Comparison of ENCODE assay signal across 7 cellular contexts in the genomic region with DNA sequence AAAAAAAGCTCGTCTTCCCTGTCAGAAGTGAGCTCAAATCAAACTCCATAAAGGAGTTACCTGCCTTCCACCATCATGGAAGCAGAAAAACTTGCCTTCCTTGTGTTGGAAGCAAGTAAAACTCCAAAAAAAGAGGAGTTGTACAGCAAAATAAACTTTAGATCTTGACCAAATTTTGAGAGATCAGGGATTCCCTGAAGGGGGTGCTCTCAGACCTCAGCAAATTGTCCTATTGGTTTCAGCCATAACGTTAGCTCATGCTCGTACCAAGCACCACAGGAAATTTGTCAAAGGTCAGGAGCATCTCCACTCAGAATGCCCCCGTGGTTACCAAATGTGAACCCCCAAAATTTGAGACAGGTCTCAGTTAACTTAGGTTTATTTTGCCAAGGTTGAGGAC. TPM values are rescaled to one million over a fixed set of nuclear protein-coding genes. Genes with fewer than 3 reads are reported as not detected.
"Had no signal": no experiment of that assay in that cellular context is flagged by ENCODE, and none has a peak within 500 bp of the region (broad histone marks: within the 10 kb centered on the region; RNA-seq: fewer than 3 reads in every experiment).

No MANE protein-coding gene starts in this region.

RNA-seq across cellular contexts. Expression of a gene that starts 28.7 kb away (rescaled TPM):
- total RNA-seq: LHCN-M2, MCF 10A, OCI-LY7, PC-3, Right ventricle myocardium inferior, RPMI7951, SJCRH30 had no signal
